In the genomic region with DNA sequence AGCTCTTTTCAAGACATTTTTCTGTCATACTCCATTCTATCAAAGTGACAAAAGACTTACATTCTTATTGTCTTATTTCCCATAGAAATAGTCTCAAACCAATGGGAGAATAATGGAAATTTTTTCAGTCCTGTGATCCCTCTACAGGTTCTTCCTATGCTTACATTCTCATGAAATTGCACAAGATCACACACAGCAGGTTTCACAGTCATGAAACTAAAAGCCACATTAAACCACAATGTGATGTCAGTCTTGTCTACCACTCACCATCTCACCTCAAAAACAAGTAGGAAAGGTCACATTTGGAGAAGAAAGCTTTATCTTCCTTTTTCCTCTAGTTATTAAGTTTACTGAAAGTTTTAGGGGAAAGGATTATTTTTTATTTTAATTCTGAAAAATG, we compare ENCODE assay signal across 18 cellular contexts.
A peak's percentile ranks its signal among the peaks of the same experiment; 100 is the strongest.
DNase-seq lines count a peak whose midpoint lies in the region; ATAC-seq, FAIRE-seq and TF ChIP-seq lines count a peak whose summit lies in the region.
"Had no signal": no experiment of that assay in that cellular context is flagged by ENCODE, and none has a peak within 500 bp of the region (broad histone marks: within the 10 kb centered on the region; RNA-seq: fewer than 3 reads in every experiment).

No MANE protein-coding gene starts in this region.

- no peaks in the 10 kb centered on the region for H3K9me3 ChIP-seq in liver (ENCODE audit: control insufficient read depth in 4 of 4, low read length in 3 of 4)
- no peaks in the 10 kb centered on the region for H3K9me3 ChIP-seq in HepG2 (ENCODE audit: low read length)

- H3K36me3 ChIP-seq in liver (ENCODE audit: control insufficient read depth in 4 of 4, insufficient read depth in 3 of 4, low read depth in 1 of 4, low read length in 3 of 4) (no peaks in the 10 kb centered on the region), HepG2 (replicated peaks in 1 of 2; ENCODE audit: control insufficient read depth in 1 of 2, insufficient read depth in 2 of 2, low read length in 2 of 2) (no peaks in the 10 kb centered on the region)
- H3K36me3 ChIP-seq: BLaER1 treated with 17β-estradiol and CSF1 and Interleukin-3, amounts not matched to agents 10 nM and 100 nM had no signal

- H3K4me3 ChIP-seq in liver (ENCODE audit: low read depth in 1 of 3, low read length in 3 of 3) (no peak overlapping the region), HepG2 (replicated peaks in 1 of 3; ENCODE audit: insufficient read depth in 1 of 3, low read depth in 2 of 3, low read length in 3 of 3) (no peak overlapping the region), foreskin fibroblast (ENCODE audit: low read depth in 1 of 2, low read length in 2 of 2) (no peak overlapping the region)
- H3K4me3 ChIP-seq: BLaER1 treated with 17β-estradiol and CSF1 and Interleukin-3, amounts not matched to agents 10 nM and 100 nM had no signal

- no peaks in the 10 kb centered on the region for H4K20me1 ChIP-seq in HepG2 (ENCODE audit: insufficient read depth, low read length)
- H4K20me1 ChIP-seq: BLaER1 treated with 17β-estradiol and CSF1 and Interleukin-3, amounts not matched to agents 10 nM and 100 nM had no signal

- ATAC-seq in HepG2: no peak
- ATAC-seq in GM18907 (IDR thresholded peaks at IDR 0.05; ENCODE audit: unreplicated experiment): no peak
- ATAC-seq: CD8-positive, alpha-beta T cell had no signal

- H2AFZ ChIP-seq in HepG2 (ENCODE audit: low read length): no peak overlapping the region

- no peak for FAIRE-seq in HepG2 (lab: Jason Lieb, UNC)
- FAIRE-seq: GM12891 had no signal

- H3K9ac ChIP-seq in liver (ENCODE audit: low read depth in 1 of 2, low read length in 2 of 2) (no peak overlapping the region), HepG2 (ENCODE audit: insufficient read depth, low read depth, low read length) (no peak overlapping the region)
- H3K9ac ChIP-seq: BLaER1 treated with 17β-estradiol and CSF1 and Interleukin-3, amounts not matched to agents 10 nM and 100 nM had no signal

- TF ChIP-seq POLR2A in HepG2 (IDR thresholded peaks at IDR 0.05; ENCODE audit: insufficient read depth in 1 of 2, low read depth in 2 of 2, low read length in 2 of 2): no peak

- CTCF ChIA-PET in HepG2 (lab: Yijun Ruan, JAX; ENCODE audit: low intra/inter-chr PET ratio, low total read pairs): no interaction called here

- TF ChIP-seq EP300 in HepG2 (IDR thresholded peaks at IDR 0.05; ENCODE audit: low read depth in 2 of 2, low read length in 2 of 2) (no peak), HepG2 (CRISPR knock-in tag; IDR thresholded peaks at IDR 0.05; ENCODE audit: borderline replicate concordance) (no peak)

- intact Hi-C loops in HepG2 (cut with micrococcal nuclease; ENCODE audit: unreplicated experiment): no loop called here

- peaks cover 0 to 16% (median 5%) of the 10 kb centered on the region in 4 donors for H3K4me1 ChIP-seq in liver (ENCODE audit: control insufficient read depth in 4 of 4, insufficient read depth in 4 of 4, low read length in 3 of 4)
- no peaks in the 10 kb centered on the region for H3K4me1 ChIP-seq in HepG2 (ENCODE audit: insufficient read depth, low read length)

- BruUV-seq in HepG2 (replicated peaks; lab: Mats Ljungman, UMichigan): no TSS peak

- H3K4me2 ChIP-seq in HepG2 (ENCODE audit: low read depth, low read length): no peak overlapping the region
- H3K4me2 ChIP-seq: BLaER1 treated with 17β-estradiol and CSF1 and Interleukin-3, amounts not matched to agents 10 nM and 100 nM had no signal

- no peak for DNase-seq in HepG2 (ENCODE audit: low spot score)
- peak; percentile 31 for DNase-seq in MV-4-11 (lab: John Stamatoyannopoulos, UW)
- peak; percentile 7 to 38 for DNase-seq in foreskin fibroblast
- no peak for DNase-seq in superior temporal gyrus (ENCODE audit: extremely low spot score)
- DNase-seq in cortex of kidney (lab: John Stamatoyannopoulos, UW): no peak
- DNase-seq: Calu3; CD8-positive, alpha-beta T cell; GF-D8; KG1; NCI-H1092; NCI-H146; NCI-H2081; NCI-H446 treated with DMSO at 0.1 percent for 48 hours; Right ventricle myocardium superior had no signal

- TF ChIP-seq RAD21 in liver (IDR thresholded peaks at IDR 0.05) (peak; percentile 70 to 81), HepG2 (CRISPR knock-in tag; IDR thresholded peaks at IDR 0.05) (no peak)

- POLR2A ChIA-PET in HepG2 (lab: Yijun Ruan, JAX): no interaction called here

- in situ Hi-C loops in HepG2 (cut with HindIII; ENCODE audit: extremely low pct_ligation_motif_present, low pct_unique_long_range_greater_than_20kb): no loop called here

- no peaks in the 10 kb centered on the region for H3K79me2 ChIP-seq in HepG2 (ENCODE audit: insufficient read depth, low read length)

- H3K27ac ChIP-seq in liver (ENCODE audit: low read depth in 1 of 2, low read length in 2 of 2) (peak overlapping the region; percentile 15 to 46), HepG2 (ENCODE audit: extremely low read length, insufficient read depth, low read length) (no peak overlapping the region)
- H3K27ac ChIP-seq: BLaER1 treated with 17β-estradiol and CSF1 and Interleukin-3, amounts not matched to agents 10 nM and 100 nM had no signal

- H3K27me3 ChIP-seq in liver (ENCODE audit: control insufficient read depth in 4 of 4, insufficient read depth in 4 of 4, low read length in 3 of 4) (no peaks in the 10 kb centered on the region), HepG2 (ENCODE audit: control insufficient read depth in 1 of 2, insufficient read depth in 2 of 2, low read length in 2 of 2) (no peaks in the 10 kb centered on the region)
- H3K27me3 ChIP-seq: BLaER1 treated with 17β-estradiol and CSF1 and Interleukin-3, amounts not matched to agents 10 nM and 100 nM had no signal

- TF ChIP-seq CTCF in liver (IDR thresholded peaks at IDR 0.05; ENCODE audit: low read depth, low read length, missing input control) (peak; percentile 31), HepG2 (CRISPR knock-in tag; IDR thresholded peaks at IDR 0.05) (no peak), foreskin fibroblast (IDR thresholded peaks at IDR 0.05; ENCODE audit: low read depth, low read length) (no peak)

TF ChIP-seq in liver, 16 proteins besides CTCF, POLR2A, EP300 and RAD21 (continues in another document):
- TF ChIP-seq YY1 (IDR thresholded peaks at IDR 0.05): peak; percentile 24
- no peak for TF ChIP-seq SP1 (IDR thresholded peaks at IDR 0.05)
- TF ChIP-seq EGR1 (IDR thresholded peaks at IDR 0.05; ENCODE audit: low read depth in 2 of 2): no peak
- TF ChIP-seq JUND (IDR thresholded peaks at IDR 0.05): no peak
- TF ChIP-seq, protein P1, sequence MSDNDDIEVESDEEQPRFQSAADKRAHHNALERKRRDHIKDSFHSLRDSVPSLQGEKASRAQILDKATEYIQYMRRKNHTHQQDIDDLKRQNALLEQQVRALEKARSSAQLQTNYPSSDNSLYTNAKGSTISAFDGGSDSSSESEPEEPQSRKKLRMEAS (IDR thresholded peaks at IDR 0.05): no peak
- no peak for TF ChIP-seq HNF4A (conservative IDR thresholded peaks at IDR 0.05)
- TF ChIP-seq, protein P2, sequence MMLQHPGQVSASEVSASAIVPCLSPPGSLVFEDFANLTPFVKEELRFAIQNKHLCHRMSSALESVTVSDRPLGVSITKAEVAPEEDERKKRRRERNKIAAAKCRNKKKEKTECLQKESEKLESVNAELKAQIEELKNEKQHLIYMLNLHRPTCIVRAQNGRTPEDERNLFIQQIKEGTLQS (IDR thresholded peaks at IDR 0.05): no peak
- no peak for TF ChIP-seq HNF4G (IDR thresholded peaks at IDR 0.05)

TF ChIP-seq in HepG2, 621 proteins besides CTCF, POLR2A, EP300 and RAD21 (continues in another document):
- no peak for TF ChIP-seq ATM (IDR thresholded peaks at IDR 0.05; ENCODE audit: borderline replicate concordance)
- TF ChIP-seq ZKSCAN1 (IDR thresholded peaks at IDR 0.05; ENCODE audit: low read length): no peak
- no peak for TF ChIP-seq CBX1 (IDR thresholded peaks at IDR 0.05; ENCODE audit: low read depth)
- TF ChIP-seq FOXC1 (CRISPR knock-in tag; IDR thresholded peaks at IDR 0.05; ENCODE audit: borderline replicate concordance): no peak
- TF ChIP-seq, protein P3, sequence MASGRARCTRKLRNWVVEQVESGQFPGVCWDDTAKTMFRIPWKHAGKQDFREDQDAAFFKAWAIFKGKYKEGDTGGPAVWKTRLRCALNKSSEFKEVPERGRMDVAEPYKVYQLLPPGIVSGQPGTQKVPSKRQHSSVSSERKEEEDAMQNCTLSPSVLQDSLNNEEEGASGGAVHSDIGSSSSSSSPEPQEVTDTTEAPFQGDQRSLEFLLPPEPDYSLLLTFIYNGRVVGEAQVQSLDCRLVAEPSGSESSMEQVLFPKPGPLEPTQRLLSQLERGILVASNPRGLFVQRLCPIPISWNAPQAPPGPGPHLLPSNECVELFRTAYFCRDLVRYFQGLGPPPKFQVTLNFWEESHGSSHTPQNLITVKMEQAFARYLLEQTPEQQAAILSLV (CRISPR knock-in tag; IDR thresholded peaks at IDR 0.05; ENCODE audit: borderline replicate concordance): no peak
- no peak for TF ChIP-seq ZBTB3 (CRISPR knock-in tag; IDR thresholded peaks at IDR 0.05; ENCODE audit: borderline replicate concordance, low read depth)
- TF ChIP-seq TBX3 (IDR thresholded peaks at IDR 0.05; ENCODE audit: borderline replicate concordance): no peak
- TF ChIP-seq ZNF430 (CRISPR knock-in tag; IDR thresholded peaks at IDR 0.05): no peak
- TF ChIP-seq ZFP36L1 (CRISPR knock-in tag; IDR thresholded peaks at IDR 0.05): no peak
- no peak for TF ChIP-seq ZNF296 (CRISPR knock-in tag; conservative IDR thresholded peaks at IDR 0.05)
- no peak for TF ChIP-seq FIP1L1 (IDR thresholded peaks at IDR 0.05; ENCODE audit: borderline replicate concordance, insufficient read depth, low read depth, low read length)
- TF ChIP-seq, protein P4, sequence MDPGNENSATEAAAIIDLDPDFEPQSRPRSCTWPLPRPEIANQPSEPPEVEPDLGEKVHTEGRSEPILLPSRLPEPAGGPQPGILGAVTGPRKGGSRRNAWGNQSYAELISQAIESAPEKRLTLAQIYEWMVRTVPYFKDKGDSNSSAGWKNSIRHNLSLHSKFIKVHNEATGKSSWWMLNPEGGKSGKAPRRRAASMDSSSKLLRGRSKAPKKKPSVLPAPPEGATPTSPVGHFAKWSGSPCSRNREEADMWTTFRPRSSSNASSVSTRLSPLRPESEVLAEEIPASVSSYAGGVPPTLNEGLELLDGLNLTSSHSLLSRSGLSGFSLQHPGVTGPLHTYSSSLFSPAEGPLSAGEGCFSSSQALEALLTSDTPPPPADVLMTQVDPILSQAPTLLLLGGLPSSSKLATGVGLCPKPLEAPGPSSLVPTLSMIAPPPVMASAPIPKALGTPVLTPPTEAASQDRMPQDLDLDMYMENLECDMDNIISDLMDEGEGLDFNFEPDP (CRISPR knock-in tag; conservative IDR thresholded peaks at IDR 0.05): no peak

Comparison
In these comparisons a context has a peak if more than half of its experiments do, and no peak if none do; other contexts are left out.
1. DNase-seq: peak in MV-4-11 (single experiment) and foreskin fibroblast (2 of 2); none in HepG2 (single experiment), superior temporal gyrus (single experiment) and cortex of kidney (single experiment).